ENCODE assay signal across 25 cellular contexts in genomic region chr16:82262244-82262643, GRCh38.
"Had no signal": no experiment of that assay in that cellular context is flagged by ENCODE, and none has a peak within 500 bp of the region (broad histone marks: within the 10 kb centered on the region; RNA-seq: fewer than 3 reads in every experiment).

No MANE protein-coding gene starts in this region.

- H3K36me3 ChIP-seq: neural progenitor cell, ovary, right lobe of liver, sigmoid colon, stomach, thoracic aorta, thyroid gland, tibial nerve, upper lobe of left lung, vagina had no signal

- H3K9me3 ChIP-seq: ovary, psoas muscle, right lobe of liver, sigmoid colon, stomach, thoracic aorta, thyroid gland, tibial nerve, upper lobe of left lung, vagina had no signal

- DNase-seq: naive thymus-derived CD4-positive, alpha-beta T cell; natural killer cell; occipital lobe; ovary; posterior cingulate gyrus; psoas muscle; right lobe of liver; sigmoid colon; small intestine; stimulated activated CD4-positive, alpha-beta T cell treated with anti-CD3 and anti-CD28 coated beads, Interleukin-15, amount 100 ng/mL, for 24 hours; stimulated activated CD4-positive, alpha-beta T cell treated with anti-CD3 and anti-CD28 coated beads, Interleukin-2, amount 100 ng/mL, for 24 hours; stimulated activated CD4-positive, alpha-beta T cell treated with anti-CD3 and anti-CD28 coated beads, Interleukin-2, amount 100 ng/mL, for 48 hours; stimulated activated CD4-positive, alpha-beta T cell treated with anti-CD3 and anti-CD28 coated beads, Interleukin-4, amount 100 ng/mL, for 24 hours; stimulated activated naive B cell treated with anti-CD40 and anti-IgM and Interleukin-4, amounts not matched to agents 10 μg/mL and 1 μg/mL and 100 μg/mL, for 72 hours; stimulated activated naive CD4-positive, alpha-beta T cell treated with Interleukin-2 at 50 U/mL for 16 hours; stomach; thyroid gland; trophoblast cell; upper lobe of left lung had no signal

- H3K27ac ChIP-seq: neural progenitor cell, ovary, parathyroid adenoma, psoas muscle, right lobe of liver, sigmoid colon, stomach, thoracic aorta, thyroid gland, tibial nerve, upper lobe of left lung, vagina had no signal

- H3K4me3 ChIP-seq: neural progenitor cell, ovary, psoas muscle, right lobe of liver, sigmoid colon, stomach, thoracic aorta, thyroid gland, tibial nerve, upper lobe of left lung, vagina had no signal

- H3K4me1 ChIP-seq: neural progenitor cell, parathyroid adenoma, psoas muscle, vagina had no signal

- H3K27me3 ChIP-seq: ovary, right lobe of liver, sigmoid colon, stomach, thyroid gland, tibial nerve, upper lobe of left lung, vagina had no signal

- ATAC-seq: naive thymus-derived CD4-positive, alpha-beta T cell; natural killer cell; psoas muscle; right lobe of liver; stimulated activated effector memory CD8-positive, alpha-beta T cell treated with anti-CD3 and anti-CD28 coated beads, Interleukin-12 subunit alpha, Interleukin-12 subunit beta, amount 100 ng/mL, for 72 hours; stimulated activated naive B cell treated with anti-CD40 and anti-IgM and Interleukin-4, amounts not matched to agents 10 μg/mL and 1 μg/mL and 100 μg/mL, for 72 hours had no signal
